In the genomic region with DNA sequence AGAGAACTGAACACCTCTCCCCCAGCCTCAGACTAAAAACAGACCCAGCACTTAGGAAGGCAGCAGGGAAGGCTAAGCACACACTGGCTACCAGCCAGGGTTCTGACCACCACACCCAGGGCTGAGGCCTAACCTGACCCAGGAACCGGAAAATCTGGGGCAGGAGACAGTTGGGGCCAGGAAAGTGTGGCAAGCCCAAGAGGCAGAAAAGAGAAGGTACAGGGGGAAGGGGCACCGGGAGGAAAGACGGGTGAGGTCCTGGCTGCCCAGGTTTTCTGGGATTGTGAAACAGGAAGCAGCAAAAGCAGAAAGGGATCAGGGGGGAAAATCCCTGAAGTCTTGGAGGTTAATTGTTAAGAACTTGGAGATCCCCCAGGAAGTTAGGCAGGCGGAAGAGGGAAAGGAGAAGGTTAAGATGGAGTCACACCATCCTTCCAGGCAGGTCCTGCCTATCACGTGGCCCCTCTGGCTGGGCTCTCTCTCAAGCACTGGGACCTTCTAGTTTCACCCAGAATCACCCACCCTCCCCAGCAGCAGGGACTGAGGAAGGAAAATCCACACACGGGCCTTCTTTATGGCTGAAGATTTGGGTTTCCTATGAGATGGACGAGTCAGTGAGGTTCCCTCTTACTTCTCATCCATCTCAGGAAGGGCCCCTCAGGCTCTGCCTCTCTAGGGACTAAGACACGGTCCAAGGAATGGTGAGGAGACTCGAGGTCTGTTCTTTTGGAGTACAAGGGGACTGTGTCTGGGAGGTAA, we compare ENCODE assay signal across 8 cellular contexts. TPM values are rescaled to one million over a fixed set of nuclear protein-coding genes. Genes with fewer than 3 reads are reported as not detected.
DNase-seq lines count a peak whose midpoint lies in the region; ATAC-seq and TF ChIP-seq lines count a peak whose summit lies in the region.

No MANE protein-coding gene starts in this region.

- peaks cover 88% of the 10 kb centered on the region for H3K79me2 ChIP-seq in SK-N-SH (ENCODE audit: insufficient read depth)

- WGBS in SK-N-SH (ENCODE audit: low lambda C conversion rate), result 14% methylated on average over 9 of the region's 9 CpGs

- H3K9ac ChIP-seq in SK-N-SH (peak overlapping the region; percentile 100), endocrine pancreas (ENCODE audit: control insufficient read depth, insufficient read depth, low read length) (peak overlapping the region; percentile 80)

- H3K36me3 ChIP-seq in SK-N-SH (replicated peaks in 1 of 2; ENCODE audit: control insufficient read depth in 1 of 2, insufficient read depth in 2 of 2, low read length in 1 of 2) (peaks cover 12 to 19% of the 10 kb centered on the region in 2 experiments), endocrine pancreas (ENCODE audit: control insufficient read depth, insufficient read depth, low read length) (no peaks in the 10 kb centered on the region), muscle layer of duodenum (ENCODE audit: control insufficient read depth in 1 of 2, insufficient read depth in 2 of 2, low read length in 2 of 2) (peaks cover 4 to 29% of the 10 kb centered on the region in 2 donors)

- peaks cover 37 to 56% of the 10 kb centered on the region in 2 experiments for H3K4me1 ChIP-seq in SK-N-SH (ENCODE audit: control insufficient read depth in 1 of 2, insufficient read depth in 2 of 2, low read depth in 1 of 2, low read length in 1 of 2)
- peaks cover 7% of the 10 kb centered on the region for H3K4me1 ChIP-seq in endocrine pancreas (ENCODE audit: control insufficient read depth, insufficient read depth, low read length)
- H3K4me1 ChIP-seq in muscle layer of duodenum (ENCODE audit: control insufficient read depth in 1 of 2, insufficient read depth in 2 of 2, low read length in 2 of 2), result peaks cover 40 to 65% of the 10 kb centered on the region in 2 donors

- H3K4me3 ChIP-seq in SK-N-SH (ENCODE audit: low read depth in 2 of 2, low read length in 1 of 2) (peak overlapping the region; percentile 78 to 98), endocrine pancreas (ENCODE audit: control insufficient read depth, insufficient read depth, low read length) (peak overlapping the region; percentile 11), muscle layer of duodenum (ENCODE audit: low read depth in 1 of 2, low read length in 2 of 2) (peak overlapping the region; percentile 90 to 93)

- H3F3A ChIP-seq in SK-N-SH (replicated peaks; ENCODE audit: insufficient read depth), result peaks cover 36% of the 10 kb centered on the region

- peaks cover 39% of the 10 kb centered on the region for H3K4me1 Mint-ChIP-seq in activated naive CD4-positive, alpha-beta T cell treated with anti-CD3 and anti-CD28 coated beads for 36 hours (ENCODE audit: low read depth)

- CTCF ChIA-PET in activated naive CD4-positive, alpha-beta T cell treated with anti-CD3 and anti-CD28 coated beads for 36 hours (lab: Charles Lee), result interaction anchor here (1.1 to 4.0 kb wide), 3 partner anchors 21 to 90 kb away, joined by 3 to 48 read pairs (median 3); a partner anchor contains a TSS
- CTCF ChIA-PET in SK-N-SH (lab: Yijun Ruan, JAX), result interaction anchor here (0.5 to 3.9 kb wide), 6 partner anchors 22 to 125 kb away, joined by 4 to 30 read pairs (median 8); a partner anchor contains a TSS

- H3K36me3 Mint-ChIP-seq in activated naive CD4-positive, alpha-beta T cell treated with anti-CD3 and anti-CD28 coated beads for 36 hours (ENCODE audit: low read depth), result peaks cover 45% of the 10 kb centered on the region

- no peak for TF ChIP-seq RAD21 in SK-N-SH (IDR thresholded peaks at IDR 0.05; ENCODE audit: low read length)

- TF ChIP-seq EP300 in SK-N-SH (IDR thresholded peaks at IDR 0.05; ENCODE audit: borderline replicate concordance in 1 of 2, low read depth in 1 of 2, low read length in 1 of 2), result no peak

- ATAC-seq in GM19397 (IDR thresholded peaks at IDR 0.05; ENCODE audit: unreplicated experiment), result no peak

- no peaks in the 10 kb centered on the region for H3K27me3 Mint-ChIP-seq in activated naive CD4-positive, alpha-beta T cell treated with anti-CD3 and anti-CD28 coated beads for 36 hours (ENCODE audit: low read depth)

- peak overlapping the region; percentile 97 for H3K27ac Mint-ChIP-seq in activated naive CD4-positive, alpha-beta T cell treated with anti-CD3 and anti-CD28 coated beads for 36 hours

- no peak for TF ChIP-seq CTCF in SK-N-SH (IDR thresholded peaks at IDR 0.05)

- H3K4me2 ChIP-seq in SK-N-SH, result peak overlapping the region; percentile 88

- H3K9me3 Mint-ChIP-seq in activated naive CD4-positive, alpha-beta T cell treated with anti-CD3 and anti-CD28 coated beads for 36 hours, result no peaks in the 10 kb centered on the region

- intact Hi-C loops in activated naive CD4-positive, alpha-beta T cell treated with anti-CD3 and anti-CD28 coated beads for 36 hours (cut with micrococcal nuclease), result loop anchor here (10.0 kb wide), 1 partner anchor 244 kb away; a partner anchor contains a TSS

- POLR2A ChIA-PET in SK-N-SH (lab: Yijun Ruan, JAX), result interaction anchor here (2.2 kb wide), 1 partner anchor 18 kb away, joined by 7 read pairs; a partner anchor contains a TSS

- H3K9me2 ChIP-seq in SK-N-SH, result no peaks in the 10 kb centered on the region

- DNase-seq in activated naive CD4-positive, alpha-beta T cell treated with anti-CD3 and anti-CD28 coated beads for 36 hours, result peak; percentile 44
- no peak for DNase-seq in activated naive CD4-positive, alpha-beta T cell treated with anti-CD3 and anti-CD28 coated beads, Interleukin-2, amount 50 U/mL, for 16 hours
- DNase-seq in SK-N-SH, result no peak
- no peak for DNase-seq in NCI-H2081 (lab: John Stamatoyannopoulos, UW)
- DNase-seq in NCI-H524 treated with DMSO at 0.1 percent for 48 hours (lab: John Stamatoyannopoulos, UW), result no peak

- H3K27ac ChIP-seq in SK-N-SH (ENCODE audit: low read depth in 2 of 2, low read length in 1 of 2) (peak overlapping the region; percentile 100), muscle layer of duodenum (ENCODE audit: low read length) (peak overlapping the region; percentile 96)

- no peaks in the 10 kb centered on the region for H4K20me1 ChIP-seq in SK-N-SH (ENCODE audit: insufficient read depth)

- H3K9me3 ChIP-seq in SK-N-SH (no peaks in the 10 kb centered on the region), endocrine pancreas (ENCODE audit: control insufficient read depth, low read length) (no peaks in the 10 kb centered on the region), muscle layer of duodenum (ENCODE audit: control insufficient read depth in 1 of 2, low read length in 2 of 2) (no peaks in the 10 kb centered on the region)

- H2AFZ ChIP-seq in SK-N-SH (ENCODE audit: low read depth), result no peak overlapping the region; the same call in 1 of the 2 replicates

- H3K4me3 Mint-ChIP-seq in activated naive CD4-positive, alpha-beta T cell treated with anti-CD3 and anti-CD28 coated beads for 36 hours, result peak overlapping the region; percentile 99

- no peaks in the 10 kb centered on the region for H3K27me3 ChIP-seq in SK-N-SH (ENCODE audit: insufficient read depth)
- no peaks in the 10 kb centered on the region for H3K27me3 ChIP-seq in endocrine pancreas (ENCODE audit: control insufficient read depth, insufficient read depth, low read length)
- H3K27me3 ChIP-seq in muscle layer of duodenum (ENCODE audit: low read depth, low read length), result no peaks in the 10 kb centered on the region

TF ChIP-seq in SK-N-SH, 30 proteins besides CTCF, POLR2A, EP300 and RAD21 (continues in another document):
- TF ChIP-seq MXI1 (IDR thresholded peaks at IDR 0.05; ENCODE audit: low read depth, low read length), result no peak
- TF ChIP-seq, protein P1, sequence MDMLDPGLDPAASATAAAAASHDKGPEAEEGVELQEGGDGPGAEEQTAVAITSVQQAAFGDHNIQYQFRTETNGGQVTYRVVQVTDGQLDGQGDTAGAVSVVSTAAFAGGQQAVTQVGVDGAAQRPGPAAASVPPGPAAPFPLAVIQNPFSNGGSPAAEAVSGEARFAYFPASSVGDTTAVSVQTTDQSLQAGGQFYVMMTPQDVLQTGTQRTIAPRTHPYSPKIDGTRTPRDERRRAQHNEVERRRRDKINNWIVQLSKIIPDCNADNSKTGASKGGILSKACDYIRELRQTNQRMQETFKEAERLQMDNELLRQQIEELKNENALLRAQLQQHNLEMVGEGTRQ (IDR thresholded peaks at IDR 0.05; ENCODE audit: borderline replicate concordance, low read depth, low read length), result no peak
- TF ChIP-seq NRF1 (IDR thresholded peaks at IDR 0.05; ENCODE audit: low read depth, low read length), result no peak
- no peak for TF ChIP-seq RFX5 (IDR thresholded peaks at IDR 0.05; ENCODE audit: low read length)

RNA-seq across cellular contexts. Expression of a gene that starts 2.6 kb away (rescaled TPM):
- total RNA-seq in activated naive CD4-positive, alpha-beta T cell treated with anti-CD3 and anti-CD28 coated beads for 36 hours, result 100 to 1,000 TPM; 282 to 283 TPM
- polyA plus RNA-seq in SK-N-SH (2012; rRNA removed), result 152 and 166 TPM in 2 replicates
- polyA plus RNA-seq in SK-N-SH (2012; cell fraction: cytosol; rRNA removed), result 192 and 197 TPM in 2 replicates
- 145 and 148 TPM in 2 replicates for polyA plus RNA-seq in SK-N-SH (2012; cell fraction: nucleus; rRNA removed)

RNA-seq across cellular contexts. Expression of a gene that starts 8.0 kb away (rescaled TPM):
- total RNA-seq in activated naive CD4-positive, alpha-beta T cell treated with anti-CD3 and anti-CD28 coated beads for 36 hours, result 100 to 1,000 TPM in 1 of 2 experiments, 10 to 100 TPM in 1; 91.1 to 114 TPM
- 149 and 171 TPM in 2 replicates for polyA plus RNA-seq in SK-N-SH (2012; rRNA removed)
- polyA plus RNA-seq in SK-N-SH (2012; cell fraction: cytosol; rRNA removed), result 141 and 142 TPM in 2 replicates
- 99.8 and 109 TPM in 2 replicates for polyA plus RNA-seq in SK-N-SH (2012; cell fraction: nucleus; rRNA removed)

RNA-seq across cellular contexts. Expression of a gene that starts 18.5 kb away (rescaled TPM):
- total RNA-seq in activated naive CD4-positive, alpha-beta T cell treated with anti-CD3 and anti-CD28 coated beads for 36 hours, result 10 to 100 TPM; 55.2 to 55.8 TPM
- 39.2 and 51.8 TPM in 2 replicates for polyA plus RNA-seq in SK-N-SH (2012; rRNA removed)
- 33.6 and 45.5 TPM in 2 replicates for polyA plus RNA-seq in SK-N-SH (2012; cell fraction: cytosol; rRNA removed)
- polyA plus RNA-seq in SK-N-SH (2012; cell fraction: nucleus; rRNA removed), result 54.8 and 58.9 TPM in 2 replicates

RNA-seq across cellular contexts. Expression of a gene that starts 20.3 kb away (rescaled TPM):
- 10 to 100 TPM; 24.8 to 28.7 TPM for total RNA-seq in activated naive CD4-positive, alpha-beta T cell treated with anti-CD3 and anti-CD28 coated beads for 36 hours
- 31.6 and 44.3 TPM in 2 replicates for polyA plus RNA-seq in SK-N-SH (2012; rRNA removed)
- polyA plus RNA-seq in SK-N-SH (2012; cell fraction: cytosol; rRNA removed), result 28.2 and 36.0 TPM in 2 replicates
- 22.9 and 32.5 TPM in 2 replicates for polyA plus RNA-seq in SK-N-SH (2012; cell fraction: nucleus; rRNA removed)

RNA-seq across cellular contexts. Expression of a gene that starts 20.6 kb away (rescaled TPM):
- 10 to 100 TPM; 35.3 to 35.5 TPM for total RNA-seq in activated naive CD4-positive, alpha-beta T cell treated with anti-CD3 and anti-CD28 coated beads for 36 hours
- polyA plus RNA-seq in SK-N-SH (2012; rRNA removed), result 20.1 and 21.2 TPM in 2 replicates
- polyA plus RNA-seq in SK-N-SH (2012; cell fraction: cytosol; rRNA removed), result 10.7 and 14.0 TPM in 2 replicates
- polyA plus RNA-seq in SK-N-SH (2012; cell fraction: nucleus; rRNA removed), result 51.7 and 72.4 TPM in 2 replicates

Comparison
In these comparisons a context has a peak if more than half of its experiments do, and no peak if none do; other contexts are left out.
1. H3K4me3 ChIP-seq: peak in every context shown above with its lines; median percentile 92 in muscle layer of duodenum; 88 in SK-N-SH; 11 in endocrine pancreas.